19 cellular contexts compared by ENCODE assay signal in genomic region chr5:58016329-58016728, GRCh38.
A peak's percentile ranks its signal among the peaks of the same experiment; 100 is the strongest.
DNase-seq lines count a peak whose midpoint lies in the region; ATAC-seq and TF ChIP-seq lines count a peak whose summit lies in the region.
"Had no signal": no experiment of that assay in that cellular context is flagged by ENCODE, and none has a peak within 500 bp of the region (broad histone marks: within the 10 kb centered on the region; RNA-seq: fewer than 3 reads in every experiment).

No MANE protein-coding gene starts in this region.

- H3K9me3 ChIP-seq in effector memory CD4-positive, alpha-beta T cell (ENCODE audit: control insufficient read depth, low read length) = no peaks in the 10 kb centered on the region
- H3K9me3 ChIP-seq in right lobe of liver = no peaks in the 10 kb centered on the region
- H3K9me3 ChIP-seq: heart right ventricle, mucosa of descending colon, thyroid gland had no signal

- H3K27me3 ChIP-seq in effector memory CD4-positive, alpha-beta T cell (replicated peaks; ENCODE audit: control insufficient read depth, insufficient read depth, low read length, poor library complexity, severe bottlenecking) = no peaks in the 10 kb centered on the region
- H3K27me3 ChIP-seq in right lobe of liver = no peaks in the 10 kb centered on the region
- H3K27me3 ChIP-seq: heart right ventricle, thyroid gland had no signal

- no peak for TF ChIP-seq CTCF in choroid plexus epithelial cell (conservative IDR thresholded peaks at IDR 0.05; ENCODE audit: low read depth, low read length)
- TF ChIP-seq CTCF in right lobe of liver (IDR thresholded peaks at IDR 0.05) = no peak

- intact Hi-C loops in right lobe of liver (cut with DNase I) = no loop called here

- DNase-seq in NCI-H345 (lab: John Stamatoyannopoulos, UW) = peak; percentile 6
- no peak for DNase-seq in NCI-H345 treated with DMSO at 0.1 percent for 48 hours (lab: John Stamatoyannopoulos, UW; ENCODE audit: unreplicated experiment)
- peak; percentile 58 for DNase-seq in choroid plexus epithelial cell (ENCODE audit: low read depth)
- DNase-seq in medulla oblongata (ENCODE audit: extremely low spot score) = peak; percentile 1
- DNase-seq in NCI-H510A treated with DMSO at 0.1 percent for 48 hours (lab: John Stamatoyannopoulos, UW) = no peak
- DNase-seq in effector memory CD4-positive, alpha-beta T cell = no peak
- DNase-seq in right lobe of liver = no peak
- DNase-seq: amygdala; CD4-positive, alpha-beta T cell; heart right ventricle; Kasumi-1; mucosa of descending colon; NCI-H1436; occipital lobe; SIG-M5; thyroid gland had no signal

- H3K36me3 ChIP-seq in effector memory CD4-positive, alpha-beta T cell (ENCODE audit: control insufficient read depth, insufficient read depth, low read length) = no peaks in the 10 kb centered on the region
- no peaks in the 10 kb centered on the region for H3K36me3 ChIP-seq in right lobe of liver
- H3K36me3 ChIP-seq: heart right ventricle, thyroid gland had no signal

- no peak for TF ChIP-seq POLR2A in right lobe of liver (IDR thresholded peaks at IDR 0.05)

- H3K4me1 ChIP-seq in effector memory CD4-positive, alpha-beta T cell (ENCODE audit: control insufficient read depth, insufficient read depth, low read length, poor library complexity, severe bottlenecking) = no peaks in the 10 kb centered on the region
- H3K4me1 ChIP-seq in right lobe of liver = no peaks in the 10 kb centered on the region

- H3K4me3 ChIP-seq in choroid plexus epithelial cell (ENCODE audit: low read depth, low read length) (no peak overlapping the region), right lobe of liver (no peak overlapping the region)
- no peak overlapping the region for H3K4me3 ChIP-seq in effector memory CD4-positive, alpha-beta T cell (ENCODE audit: insufficient read depth, low read depth, low read length, poor library complexity, severe bottlenecking)
- H3K4me3 ChIP-seq: heart right ventricle, mucosa of descending colon, thyroid gland had no signal

- 61% methylated on average over 5 of the region's 6 CpGs for WGBS in right lobe of liver (ENCODE audit: insufficient coverage, low coverage, low lambda C conversion rate, missing lambda C conversion rate)

- H3K27ac ChIP-seq in effector memory CD4-positive, alpha-beta T cell (ENCODE audit: insufficient read depth, low read length, poor library complexity, severe bottlenecking) = no peak overlapping the region
- H3K27ac ChIP-seq in right lobe of liver = no peak overlapping the region
- H3K27ac ChIP-seq: 22Rv1, heart right ventricle, thyroid gland had no signal

- ATAC-seq in right lobe of liver = no peak
- no peak for ATAC-seq in GM21786 (IDR thresholded peaks at IDR 0.05; ENCODE audit: unreplicated experiment)
- ATAC-seq: activated T-helper 17 cell treated with anti-CD3 and anti-CD28 coated beads, Interleukin-2, amount 50 U/mL, for 72 hours; heart right ventricle; mucosa of descending colon had no signal

Comparison
In these comparisons a context has a peak if more than half of its experiments do, and no peak if none do; other contexts are left out.
1. DNase-seq: peak in NCI-H345 (single experiment), choroid plexus epithelial cell (single experiment) and medulla oblongata (single experiment); none in NCI-H345 treated with DMSO at 0.1 percent for 48 hours (single experiment), NCI-H510A treated with DMSO at 0.1 percent for 48 hours (single experiment), effector memory CD4-positive, alpha-beta T cell (0 of 3) and right lobe of liver (0 of 3).